Comparison of ENCODE assay signal across 1 cellular context in genomic region chr9:19408693-19409405, GRCh38.
TF ChIP-seq lines count a peak whose summit lies in the region.

ACER2 (plus strand) TSS chr9:19409009; CDS start chr9:19409085, 76 bp downstream.

TF ChIP-seq in HepG2, 621 proteins besides CTCF, POLR2A, EP300 and RAD21 (continued from another document and continues in another):
- TF ChIP-seq GRHL1 (CRISPR knock-in tag; conservative IDR thresholded peaks at IDR 0.05) (no peak), ZMAT3 (CRISPR knock-in tag; conservative IDR thresholded peaks at IDR 0.05) (0 out of 2 replicates have a peak, but pooled peaks have one; percentile 71), ZNF572 (CRISPR knock-in tag; IDR thresholded peaks at IDR 0.05) (peak; percentile 72; the same call in 1 of the 2 replicates), HDAC1 (CRISPR knock-in tag; IDR thresholded peaks at IDR 0.05) (no peak; the same call in 1 of the 2 replicates), SOX5 (CRISPR knock-in tag; IDR thresholded peaks at IDR 0.05; ENCODE audit: borderline replicate concordance) (peak; percentile 18; the same call in 1 of the 2 replicates), FOXJ3 (CRISPR knock-in tag; IDR thresholded peaks at IDR 0.05; ENCODE audit: borderline replicate concordance) (peak; percentile 54; the same call in 1 of the 2 replicates), BORCS8-MEF2B (CRISPR knock-in tag; IDR thresholded peaks at IDR 0.05) (peak; percentile 75; the same call in 1 of the 2 replicates), ZNF800 (CRISPR knock-in tag; IDR thresholded peaks at IDR 0.05) (peak; percentile 94), ZFP62 (CRISPR knock-in tag; IDR thresholded peaks at IDR 0.05) (no peak), KDM3A (CRISPR knock-in tag; IDR thresholded peaks at IDR 0.05; ENCODE audit: low read depth) (peak; percentile 51; the same call in 1 of the 2 replicates), ZNF629 (CRISPR knock-in tag; conservative IDR thresholded peaks at IDR 0.05) (peak; percentile 32; the same call in 1 of the 2 replicates), ZNF607 (CRISPR knock-in tag; IDR thresholded peaks at IDR 0.05; ENCODE audit: borderline replicate concordance) (no peak), ETV5 (CRISPR knock-in tag; IDR thresholded peaks at IDR 0.05; ENCODE audit: borderline replicate concordance) (peak; percentile 87), ZNF414 (CRISPR knock-in tag; IDR thresholded peaks at IDR 0.05) (peak; percentile 70; the same call in 1 of the 2 replicates), ZNF142 (CRISPR knock-in tag; IDR thresholded peaks at IDR 0.05) (0 out of 2 replicates have a peak, but pooled peaks have one; percentile 71), FOSL2 (CRISPR knock-in tag; IDR thresholded peaks at IDR 0.05) (no peak), ZNF503 (CRISPR knock-in tag; IDR thresholded peaks at IDR 0.05) (0 out of 2 replicates have a peak, but pooled peaks have one; percentile 65), ZNF432 (CRISPR knock-in tag; IDR thresholded peaks at IDR 0.05; ENCODE audit: borderline replicate concordance) (no peak), SNRNP70 (IDR thresholded peaks at IDR 0.05; ENCODE audit: low read depth, low read length) (no peak), U2AF2 (IDR thresholded peaks at IDR 0.05; ENCODE audit: low read depth, low read length) (no peak), ATRX (CRISPR knock-in tag; IDR thresholded peaks at IDR 0.05; ENCODE audit: borderline replicate concordance) (no peak), PPARG (CRISPR knock-in tag; conservative IDR thresholded peaks at IDR 0.05) (0 out of 2 replicates have a peak, but pooled peaks have one; percentile 13), ZNF83 (CRISPR knock-in tag; IDR thresholded peaks at IDR 0.05; ENCODE audit: borderline replicate concordance) (no peak), ZNF121 (CRISPR knock-in tag; IDR thresholded peaks at IDR 0.05) (no peak), ZNF530 (CRISPR knock-in tag; IDR thresholded peaks at IDR 0.05; ENCODE audit: low read depth) (no peak), ZNF678 (CRISPR knock-in tag; IDR thresholded peaks at IDR 0.05) (no peak; the same call in 1 of the 2 replicates), ZNF501 (CRISPR knock-in tag; IDR thresholded peaks at IDR 0.05) (peak; percentile 75), ZNF383 (CRISPR knock-in tag; IDR thresholded peaks at IDR 0.05; ENCODE audit: borderline replicate concordance) (no peak), MXD3 (CRISPR knock-in tag; IDR thresholded peaks at IDR 0.05) (0 out of 2 replicates have a peak, but pooled peaks have one; percentile 29), TEAD3 (CRISPR knock-in tag; optimal IDR thresholded peaks at IDR 0.05; ENCODE audit: borderline replicate concordance) (no peak), MTF1 (CRISPR knock-in tag; IDR thresholded peaks at IDR 0.05) (0 out of 2 replicates have a peak, but pooled peaks have one; percentile 49)
- TF ChIP-seq, protein P1, sequence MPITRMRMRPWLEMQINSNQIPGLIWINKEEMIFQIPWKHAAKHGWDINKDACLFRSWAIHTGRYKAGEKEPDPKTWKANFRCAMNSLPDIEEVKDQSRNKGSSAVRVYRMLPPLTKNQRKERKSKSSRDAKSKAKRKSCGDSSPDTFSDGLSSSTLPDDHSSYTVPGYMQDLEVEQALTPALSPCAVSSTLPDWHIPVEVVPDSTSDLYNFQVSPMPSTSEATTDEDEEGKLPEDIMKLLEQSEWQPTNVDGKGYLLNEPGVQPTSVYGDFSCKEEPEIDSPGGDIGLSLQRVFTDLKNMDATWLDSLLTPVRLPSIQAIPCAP (CRISPR knock-in tag; IDR thresholded peaks at IDR 0.05; ENCODE audit: low read depth), result no peak
- TF ChIP-seq, protein P2, sequence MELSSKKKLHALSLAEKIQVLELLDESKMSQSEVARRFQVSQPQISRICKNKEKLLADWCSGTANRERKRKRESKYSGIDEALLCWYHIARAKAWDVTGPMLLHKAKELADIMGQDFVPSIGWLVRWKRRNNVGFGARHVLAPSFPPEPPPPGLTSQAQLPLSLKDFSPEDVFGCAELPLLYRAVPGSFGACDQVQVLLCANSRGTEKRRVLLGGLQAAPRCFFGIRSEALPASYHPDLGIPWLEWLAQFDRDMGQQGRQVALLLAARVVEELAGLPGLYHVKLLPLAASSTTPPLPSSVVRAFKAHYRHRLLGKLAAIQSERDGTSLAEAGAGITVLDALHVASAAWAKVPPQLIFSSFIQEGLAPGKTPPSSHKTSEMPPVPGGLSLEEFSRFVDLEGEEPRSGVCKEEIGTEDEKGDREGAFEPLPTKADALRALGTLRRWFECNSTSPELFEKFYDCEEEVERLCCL (CRISPR knock-in tag; IDR thresholded peaks at IDR 0.05; ENCODE audit: borderline replicate concordance), result peak; percentile 26; the same call in 1 of the 2 replicates
- TF ChIP-seq, protein P3, sequence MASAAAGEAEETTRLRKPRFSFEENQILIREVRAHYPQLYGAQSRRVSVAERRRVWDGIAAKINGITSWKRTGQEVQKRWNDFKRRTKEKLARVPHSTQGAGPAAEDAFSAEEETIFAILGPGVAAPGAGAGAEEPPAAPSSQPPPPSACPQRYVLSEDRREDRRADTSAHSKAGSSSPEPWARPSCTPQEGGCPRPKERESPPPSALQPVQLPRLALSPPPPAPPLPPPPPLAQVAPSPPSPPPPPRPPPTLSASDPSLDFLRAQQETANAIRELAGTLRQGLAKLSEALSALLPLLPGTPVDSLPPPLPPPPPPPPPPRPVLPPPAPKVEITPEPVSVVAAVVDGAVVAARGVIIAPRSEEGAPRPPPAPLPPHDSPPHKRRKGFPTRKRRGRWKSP (CRISPR knock-in tag; IDR thresholded peaks at IDR 0.05), result peak; percentile 81; the same call in 1 of the 2 replicates
